20 cellular contexts compared by ENCODE assay signal in the genomic region with DNA sequence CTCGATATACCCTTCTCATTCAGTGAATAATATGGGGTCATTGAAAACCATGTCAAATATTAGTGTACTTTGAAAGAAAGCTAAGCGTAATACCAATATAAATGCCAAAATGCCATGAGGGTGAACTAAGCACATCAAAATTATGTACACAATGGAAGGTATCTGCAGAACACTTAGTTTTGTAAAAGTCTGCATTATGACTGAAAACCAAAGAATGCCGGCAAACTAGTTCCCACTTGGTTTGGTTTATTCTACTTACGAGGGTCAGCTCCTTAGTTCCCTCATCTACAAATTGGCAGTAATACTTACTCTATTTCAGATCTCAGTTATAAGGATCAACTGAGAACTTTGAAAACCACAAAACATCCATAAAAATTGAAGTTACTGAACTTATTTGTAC. TPM values are rescaled to one million over a fixed set of nuclear protein-coding genes. Genes with fewer than 3 reads are reported as not detected.
DNase-seq lines count a peak whose midpoint lies in the region; ATAC-seq and TF ChIP-seq lines count a peak whose summit lies in the region.
"Had no signal": no experiment of that assay in that cellular context is flagged by ENCODE, and none has a peak within 500 bp of the region (broad histone marks: within the 10 kb centered on the region; RNA-seq: fewer than 3 reads in every experiment).

No MANE protein-coding gene starts in this region.

- H3K9me3 Mint-ChIP-seq in GM23338 = no peaks in the 10 kb centered on the region
- H3K9me3 Mint-ChIP-seq: CD8-positive, alpha-beta T cell had no signal

- H3K36me3 ChIP-seq in GM23338 (ENCODE audit: insufficient read depth) (no peaks in the 10 kb centered on the region), RWPE2 (ENCODE audit: low read depth) (no peaks in the 10 kb centered on the region), trophoblast cell (ENCODE audit: control insufficient read depth in 1 of 2, insufficient read depth in 2 of 2, low read length in 2 of 2) (no peaks in the 10 kb centered on the region), mammary epithelial cell (ENCODE audit: insufficient read depth, low read length) (no peaks in the 10 kb centered on the region)
- H3K36me3 ChIP-seq: BLaER1, HAP-1 had no signal

- H3K27me3 Mint-ChIP-seq in GM23338 (ENCODE audit: insufficient read depth, low read depth, poor library complexity) = no peaks in the 10 kb centered on the region
- H3K27me3 Mint-ChIP-seq: B cell; CD4-positive, CD25-positive, alpha-beta regulatory T cell had no signal

- CTCF ChIA-PET in mammary epithelial cell (lab: Charles Lee; ENCODE audit: low non-redundant PET) = interaction anchor here (0.5 kb wide), 1 partner anchor 782 kb away, joined by 3 read pairs; no protein-coding TSS in a partner anchor

- no peak overlapping the region for H3K4ac ChIP-seq in trophoblast cell (ENCODE audit: low read depth, low read length)

- H3K9ac ChIP-seq in trophoblast cell (ENCODE audit: low read length) (no peak overlapping the region), mammary epithelial cell (ENCODE audit: insufficient read depth, low read length) (no peak overlapping the region)
- H3K9ac ChIP-seq: BLaER1 had no signal

- intact Hi-C loops in mammary epithelial cell (cut with micrococcal nuclease) = no loop called here

- no peak overlapping the region for H3K18ac ChIP-seq in trophoblast cell (ENCODE audit: low read length)

- H3K4me3 ChIP-seq in GM23338 (no peak overlapping the region), RWPE2 (ENCODE audit: severe bottlenecking) (no peak overlapping the region), epithelial cell of esophagus (ENCODE audit: low read length) (no peak overlapping the region), trophoblast cell (ENCODE audit: low read depth, low read length) (no peak overlapping the region), mammary epithelial cell (replicated peaks in 1 of 3; ENCODE audit: insufficient read depth in 1 of 3, low read depth in 2 of 3, low read length in 3 of 3) (no peak overlapping the region)
- H3K4me3 ChIP-seq: BLaER1, GM12878, HAP-1 had no signal

- H4K8ac ChIP-seq in trophoblast cell (ENCODE audit: low read depth, low read length) = no peak overlapping the region

- H3K9me3 ChIP-seq in RWPE2 (ENCODE audit: severe bottlenecking) (no peaks in the 10 kb centered on the region), trophoblast cell (ENCODE audit: insufficient read depth, low read depth, low read length) (no peaks in the 10 kb centered on the region), mammary epithelial cell (replicated peaks; ENCODE audit: insufficient read depth, low read length) (no peaks in the 10 kb centered on the region)
- H3K9me3 ChIP-seq: BLaER1, Caco-2, HAP-1 had no signal

- H2BK5ac ChIP-seq in trophoblast cell (ENCODE audit: low read depth, low read length, poor library complexity) = no peak overlapping the region

- H4K20me1 ChIP-seq in GM23338 (replicated peaks; ENCODE audit: insufficient read depth) (no peaks in the 10 kb centered on the region; the same call in 1 of the 2 replicates), mammary epithelial cell (ENCODE audit: insufficient read depth, low read length) (no peaks in the 10 kb centered on the region)
- H4K20me1 ChIP-seq: BLaER1 had no signal

- no peak overlapping the region for H2AK5ac ChIP-seq in trophoblast cell (ENCODE audit: low read length)

- H4K12ac ChIP-seq in trophoblast cell (ENCODE audit: low read depth, low read length) = no peak overlapping the region

- TF ChIP-seq CTCF in GM23338 (conservative IDR thresholded peaks at IDR 0.05; ENCODE audit: low read depth in 2 of 2) (no peak), RWPE2 (IDR thresholded peaks at IDR 0.05; ENCODE audit: poor library complexity, severe bottlenecking) (no peak), epithelial cell of esophagus (IDR thresholded peaks at IDR 0.05; ENCODE audit: insufficient read depth, low read depth, low read length, missing control alignments) (no peak), mammary epithelial cell (conservative IDR thresholded peaks at IDR 0.05 in 1 of 2, IDR thresholded peaks at IDR 0.05 in 1 of 2; ENCODE audit: extremely low read depth in 1 of 2, insufficient read depth in 1 of 2, low read depth in 1 of 2, low read length in 2 of 2) (no peak)

- H3K36me3 Mint-ChIP-seq in GM23338 (ENCODE audit: low read depth) = no peaks in the 10 kb centered on the region
- H3K36me3 Mint-ChIP-seq: CD4-positive, CD25-positive, alpha-beta regulatory T cell; CD8-positive, alpha-beta T cell had no signal

- no TSS peak for BruUV-seq in mammary epithelial cell (replicated peaks; lab: Mats Ljungman, UMichigan)

- no peaks in the 10 kb centered on the region for H3K9me2 ChIP-seq in GM23338 (ENCODE audit: insufficient read depth)

- H3K79me2 ChIP-seq in GM23338 (replicated peaks; ENCODE audit: insufficient read depth) (no peaks in the 10 kb centered on the region), trophoblast cell (ENCODE audit: control insufficient read depth, insufficient read depth, low read length, poor library complexity) (no peaks in the 10 kb centered on the region), mammary epithelial cell (ENCODE audit: insufficient read depth, low read length) (no peaks in the 10 kb centered on the region)

- ATAC-seq in GM23338 (no peak), RWPE2 (ENCODE audit: low read depth) (peak; percentile 74), GM19023 (IDR thresholded peaks at IDR 0.05; ENCODE audit: unreplicated experiment) (no peak)
- ATAC-seq: CD8-positive, alpha-beta T cell; GM12878 had no signal

- peaks cover 14% of the 10 kb centered on the region for H3K4me1 ChIP-seq in GM23338 (ENCODE audit: insufficient read depth)
- H3K4me1 ChIP-seq in RWPE2 (ENCODE audit: insufficient read depth, poor library complexity, severe bottlenecking) = peaks cover 27% of the 10 kb centered on the region
- H3K4me1 ChIP-seq in trophoblast cell (ENCODE audit: control insufficient read depth in 1 of 2, insufficient read depth in 2 of 2, low read length in 2 of 2) = no peaks in the 10 kb centered on the region
- peaks cover 6% of the 10 kb centered on the region for H3K4me1 ChIP-seq in mammary epithelial cell (ENCODE audit: insufficient read depth, low read length)
- H3K4me1 ChIP-seq: BLaER1, Caco-2 had no signal

- no peak overlapping the region for H3K23ac ChIP-seq in trophoblast cell (ENCODE audit: low read length)

- no peak overlapping the region for H3K27ac Mint-ChIP-seq in GM23338
- H3K27ac Mint-ChIP-seq: B cell; CD4-positive, CD25-positive, alpha-beta regulatory T cell; CD8-positive, alpha-beta T cell had no signal

- DNase-seq in GM23338 (ENCODE audit: low spot score) (no peak), RWPE2 (ENCODE audit: low spot score) (no peak), epithelial cell of esophagus (ENCODE audit: low read depth) (peak; percentile 38), trophoblast cell (peak; percentile 66 to 86), NCI-H524 treated with DMSO at 0.1 percent for 48 hours (lab: John Stamatoyannopoulos, UW) (no peak), DMS53 (lab: John Stamatoyannopoulos, UW) (no peak), mammary epithelial cell (no peak)
- DNase-seq: Caco-2; CD4-positive, CD25-positive, alpha-beta regulatory T cell; CD8-positive, alpha-beta T cell; DMS 273 treated with DMSO at 0.1 percent for 48 hours; DND-41; GOT3 had no signal

- H3F3A ChIP-seq in GM23338 (replicated peaks; ENCODE audit: low read depth) = no peaks in the 10 kb centered on the region

- H3K4me3 Mint-ChIP-seq in GM23338 = no peak overlapping the region
- H3K4me3 Mint-ChIP-seq: B cell; CD4-positive, CD25-positive, alpha-beta regulatory T cell; CD8-positive, alpha-beta T cell had no signal

- dilution Hi-C loops in mammary epithelial cell (cut with HindIII; ENCODE audit: low sequenced_read_pairs) = no loop called here

- H3K79me1 ChIP-seq in trophoblast cell (ENCODE audit: low read length) = no peaks in the 10 kb centered on the region

- 0 out of 2 replicates have a peak overlapping the region, but pooled peaks have one; percentile 14 for H3K4me2 ChIP-seq in GM23338
- H3K4me2 ChIP-seq in trophoblast cell (ENCODE audit: low read length) = no peak overlapping the region
- H3K4me2 ChIP-seq in mammary epithelial cell (ENCODE audit: insufficient read depth, low read depth, low read length) = no peak overlapping the region
- H3K4me2 ChIP-seq: BLaER1 had no signal

- no peak overlapping the region for H4K91ac ChIP-seq in trophoblast cell (ENCODE audit: low read depth, low read length)

- H3K27ac ChIP-seq in GM23338 (ENCODE audit: low read depth) (no peak overlapping the region), RWPE2 (ENCODE audit: poor library complexity, severe bottlenecking) (peak overlapping the region; percentile 52), trophoblast cell (ENCODE audit: low read depth, low read length) (no peak overlapping the region), mammary epithelial cell (ENCODE audit: insufficient read depth, low read depth, low read length) (no peak overlapping the region)
- H3K27ac ChIP-seq: 22Rv1, BLaER1, C4-2B had no signal

- peaks cover 9% of the 10 kb centered on the region for H3K4me1 Mint-ChIP-seq in GM23338
- H3K4me1 Mint-ChIP-seq: B cell; CD4-positive, CD25-positive, alpha-beta regulatory T cell had no signal

- in situ Hi-C loops in mammary epithelial cell (cut with MboI; ENCODE audit: low sequenced_read_pairs in 2 of 2) = no loop called here

- no peak overlapping the region for H2AFZ ChIP-seq in GM23338
- H2AFZ ChIP-seq in trophoblast cell (ENCODE audit: insufficient read depth, low read length, poor library complexity) = no peak overlapping the region
- H2AFZ ChIP-seq in mammary epithelial cell (ENCODE audit: low read depth, low read length) = no peak overlapping the region

- no peak overlapping the region for H2BK120ac ChIP-seq in trophoblast cell (ENCODE audit: insufficient read depth, low read length, poor library complexity)

- no peak overlapping the region for H2BK12ac ChIP-seq in trophoblast cell (ENCODE audit: low read length)

- no peaks in the 10 kb centered on the region for H3K27me3 ChIP-seq in GM23338 (ENCODE audit: insufficient read depth)
- no peaks in the 10 kb centered on the region for H3K27me3 ChIP-seq in RWPE2 (ENCODE audit: insufficient read depth, poor library complexity, severe bottlenecking)
- no peaks in the 10 kb centered on the region for H3K27me3 ChIP-seq in trophoblast cell (ENCODE audit: insufficient read depth, low read length)
- H3K27me3 ChIP-seq in mammary epithelial cell (ENCODE audit: insufficient read depth, low read length) = no peaks in the 10 kb centered on the region

- WGBS in trophoblast cell (ENCODE audit: extremely low coverage, insufficient coverage, insufficient read length) = no CpG with 5 or more reads among the region's 4 CpGs
- 83% methylated on average over 4 of the region's 4 CpGs for WGBS in mammary epithelial cell (ENCODE audit: low coverage, missing lambda C conversion rate)

- no peak overlapping the region for H3K14ac ChIP-seq in trophoblast cell (ENCODE audit: low read length)

TF ChIP-seq in GM23338, 12 proteins besides CTCF, POLR2A, EP300 and RAD21 (continues in another document):
- TF ChIP-seq EZH2 (IDR thresholded peaks at IDR 0.05; ENCODE audit: low read depth, unreplicated experiment) (no peak), POLR2AphosphoS5 (IDR thresholded peaks at IDR 0.05; ENCODE audit: low read depth) (no peak)

RNA-seq across cellular contexts. Expression of a gene that starts 27.3 kb away (rescaled TPM):
- total RNA-seq in GM23338 (2014; rRNA removed; shearing (Covaris generic)) = 12.9 and 14.0 TPM in 2 replicates
- polyA plus RNA-seq in GM23338 (2016; fragmentation: Nextera tagmentation; extraction: Ambion mirVana) (2.8 and 3.6 TPM in 2 replicates), mammary epithelial cell (1.8 TPM)
- polyA plus RNA-seq in trophoblast cell (2013) = 4.0 TPM in 2 replicates
- 1 to 10 TPM; 5.3 to 9.0 TPM for total RNA-seq in mammary epithelial cell
- 1.0 TPM for polyA minus RNA-seq in mammary epithelial cell
- total RNA-seq: CD8-positive, alpha-beta T cell had no signal

Comparison
In these comparisons a context has a peak if more than half of its experiments do, and no peak if none do; other contexts are left out.
1. DNase-seq: peak in epithelial cell of esophagus (single experiment) and trophoblast cell (2 of 2); none in GM23338 (single experiment), RWPE2 (single experiment), NCI-H524 treated with DMSO at 0.1 percent for 48 hours (single experiment), DMS53 (single experiment) and mammary epithelial cell (single experiment).